8 cellular contexts compared by ENCODE assay signal in genomic region chr13:30463820-30464495, GRCh38. TPM values are rescaled to one million over a fixed set of nuclear protein-coding genes. Genes with fewer than 3 reads are reported as not detected.
DNase-seq lines count a peak whose midpoint lies in the region; ATAC-seq and TF ChIP-seq lines count a peak whose summit lies in the region.

No MANE protein-coding gene starts in this region.

- TF ChIP-seq CTCF in heart right ventricle (IDR thresholded peaks at IDR 0.05) (peak in 1 of 9 donors; percentile 5), progenitor cell of endocrine pancreas (IDR thresholded peaks at IDR 0.05; ENCODE audit: unreplicated experiment) (no peak), type B pancreatic cell (conservative IDR thresholded peaks at IDR 0.05) (no peak)

- peaks cover 41% of the 10 kb centered on the region for H3K4me1 Mint-ChIP-seq in activated naive CD8-positive, alpha-beta T cell (ENCODE audit: low read depth)
- peaks cover 30% of the 10 kb centered on the region for H3K4me1 Mint-ChIP-seq in progenitor cell of endocrine pancreas (ENCODE audit: low read depth)
- H3K4me1 Mint-ChIP-seq in type B pancreatic cell (ENCODE audit: unreplicated experiment) = peaks cover 17% of the 10 kb centered on the region

- peak overlapping the region; percentile 96 to 99 (median 99) for H3K27ac ChIP-seq in heart right ventricle

- ATAC-seq in GM18520 (IDR thresholded peaks at IDR 0.05; ENCODE audit: unreplicated experiment) (peak; percentile 24), HG03108 (IDR thresholded peaks at IDR 0.05; ENCODE audit: unreplicated experiment) (peak; percentile 34), heart right ventricle (peak; percentile 5 to 36 (median 20))

- H3K4me1 ChIP-seq in heart right ventricle = peaks cover 9 to 51% (median 35%) of the 10 kb centered on the region in 9 donors

- H3K4me3 Mint-ChIP-seq in activated naive CD8-positive, alpha-beta T cell = peak overlapping the region; percentile 98
- H3K4me3 Mint-ChIP-seq in progenitor cell of endocrine pancreas (ENCODE audit: low read depth) (peak overlapping the region; percentile 82), type B pancreatic cell (peak overlapping the region; percentile 94)

- peak overlapping the region; percentile 98 for H3K27ac Mint-ChIP-seq in activated naive CD8-positive, alpha-beta T cell
- peak overlapping the region; percentile 99 for H3K27ac Mint-ChIP-seq in progenitor cell of endocrine pancreas
- peak overlapping the region; percentile 95 for H3K27ac Mint-ChIP-seq in type B pancreatic cell

- no peaks in the 10 kb centered on the region for H3K27me3 Mint-ChIP-seq in activated naive CD8-positive, alpha-beta T cell
- no peaks in the 10 kb centered on the region for H3K27me3 Mint-ChIP-seq in progenitor cell of endocrine pancreas
- H3K27me3 Mint-ChIP-seq in type B pancreatic cell = peaks cover 4% of the 10 kb centered on the region

- peak; percentile 41 for DNase-seq in ACHN
- DNase-seq in SK-MEL-5 (ENCODE audit: low read depth, low spot score) = peak; percentile 52
- peak; percentile 57 to 58 for DNase-seq in heart right ventricle
- no peak for DNase-seq in progenitor cell of endocrine pancreas (ENCODE audit: low spot score, unreplicated experiment)
- no peak for DNase-seq in type B pancreatic cell (ENCODE audit: extremely low spot score, unreplicated experiment)

- in situ Hi-C loops in ACHN (cut with HindIII; ENCODE audit: low pct_ligation_motif_present, low pct_unique_long_range_greater_than_20kb, low sequenced_read_pairs) (no loop called here), SK-MEL-5 (cut with HindIII; ENCODE audit: low pct_unique_long_range_greater_than_20kb, low sequenced_read_pairs) (no loop called here)

- intact Hi-C loops in heart right ventricle (cut with DNase I) = loop anchor here (1.0 to 10.0 kb wide), 17 partner anchors 41 to 401 kb away; partner anchors contain the start of genes USPL1 (in 6 of the 10) and UBE2L5 (in 2 of the 10)

- H3K9me3 ChIP-seq in heart right ventricle = no peaks in the 10 kb centered on the region

- peaks cover 0 to 39% (median 4%) of the 10 kb centered on the region in 9 donors for H3K36me3 ChIP-seq in heart right ventricle

- H3K4me3 ChIP-seq in heart right ventricle = peak overlapping the region; percentile 47 to 81 (median 69)

- no peaks in the 10 kb centered on the region for H3K27me3 ChIP-seq in heart right ventricle

- 0 to 1% methylated on average over 30 of the region's 30 CpGs for WGBS in heart right ventricle, 2 donors

- peaks cover 12% of the 10 kb centered on the region for H3K36me3 Mint-ChIP-seq in activated naive CD8-positive, alpha-beta T cell
- peaks cover 13% of the 10 kb centered on the region for H3K36me3 Mint-ChIP-seq in progenitor cell of endocrine pancreas (ENCODE audit: insufficient read depth)
- peaks cover 24% of the 10 kb centered on the region for H3K36me3 Mint-ChIP-seq in type B pancreatic cell

- H3K9me3 Mint-ChIP-seq in activated naive CD8-positive, alpha-beta T cell (ENCODE audit: low read depth) = no peaks in the 10 kb centered on the region
- H3K9me3 Mint-ChIP-seq in progenitor cell of endocrine pancreas (ENCODE audit: low read depth) = no peaks in the 10 kb centered on the region
- H3K9me3 Mint-ChIP-seq in type B pancreatic cell = no peaks in the 10 kb centered on the region

RNA-seq across cellular contexts. Expression of gene HMGB1, which starts 1.8 kb away (rescaled TPM):
- 475 and 507 TPM in 2 replicates for total RNA-seq in SK-MEL-5 (2014; rRNA removed; shearing (Covaris generic))
- 366 and 403 TPM in 2 replicates for polyA plus RNA-seq in SK-MEL-5 (2015; cell fraction: cytosol; rRNA removed)
- 860 and 921 TPM in 2 replicates for polyA plus RNA-seq in SK-MEL-5 (2015; cell fraction: nucleus; rRNA removed)
- total RNA-seq in heart right ventricle (100 to 1,000 TPM; 142 to 180 (median 159) TPM), progenitor cell of endocrine pancreas (441 TPM in 2 replicates), type B pancreatic cell (ENCODE audit: low replicate concordance) (312 and 576 TPM in 2 replicates)
- 100 to 1,000 TPM; 181 to 294 TPM for polyA plus RNA-seq in heart right ventricle

RNA-seq across cellular contexts. Expression of gene UBE2L5, which starts 41.7 kb away (rescaled TPM):
- not detected in 2 replicates for total RNA-seq in SK-MEL-5 (2014; rRNA removed; shearing (Covaris generic))
- polyA plus RNA-seq in SK-MEL-5 (2015; cell fraction: cytosol; rRNA removed) = not detected in 2 replicates
- polyA plus RNA-seq in SK-MEL-5 (2015; cell fraction: nucleus; rRNA removed) = not detected in 2 replicates
- total RNA-seq in heart right ventricle (under 1 TPM in 1 of 10 donors, not detected in 9; 0.42 TPM), progenitor cell of endocrine pancreas (not detected in 2 replicates), type B pancreatic cell (ENCODE audit: low replicate concordance) (not detected in 2 replicates)
- polyA plus RNA-seq in heart right ventricle = under 1 TPM in 1 of 2 donors, not detected in 1; 0.04 TPM

Comparison
In these comparisons a context has a peak if more than half of its experiments do, and no peak if none do; other contexts are left out.
1. DNase-seq: peak in ACHN (single experiment), SK-MEL-5 (single experiment) and heart right ventricle (2 of 2); none in progenitor cell of endocrine pancreas (single experiment) and type B pancreatic cell (single experiment).
2. Peak in every context shown above with its lines, with median percentiles within 50 percentile points of each other: ATAC-seq, H3K27ac Mint-ChIP-seq and H3K4me3 Mint-ChIP-seq.